8 cellular contexts compared by ENCODE assay signal in genomic region chr4:143337600-143338287, GRCh38. TPM values are rescaled to one million over a fixed set of nuclear protein-coding genes. Genes with fewer than 3 reads are reported as not detected.
DNase-seq lines count a peak whose midpoint lies in the region; ATAC-seq and TF ChIP-seq lines count a peak whose summit lies in the region.

No MANE protein-coding gene starts in this region.

- no peak for TF ChIP-seq CTCF in KMS-11 (conservative IDR thresholded peaks at IDR 0.05; ENCODE audit: low read depth, low read length)
- no peak for TF ChIP-seq CTCF in psoas muscle (IDR thresholded peaks at IDR 0.05)

- DNase-seq in EH (ENCODE audit: low read depth) (peak; percentile 70), anterior cingulate cortex (lab: John Stamatoyannopoulos, UW) (peak; percentile 7 to 77 (median 56)), hippocampal formation (lab: John Stamatoyannopoulos, UW) (peak; percentile 51 to 62), psoas muscle (peak; percentile 50 to 59), OCI-M2 (lab: John Stamatoyannopoulos, UW; ENCODE audit: unreplicated experiment) (no peak)

- intact Hi-C loops in psoas muscle (cut with DNase I), result loop anchor here (5.0 to 10.0 kb wide), 6 partner anchors 45 to 147 kb away; no protein-coding TSS in a partner anchor

- H3K79me2 ChIP-seq in KMS-11 (ENCODE audit: insufficient read depth, low read depth), result peaks cover 30% of the 10 kb centered on the region; the same call in 1 of the 2 replicates

- 0 to 1% (median 0%) methylated on average over 25 of the region's 25 CpGs for WGBS in psoas muscle, 3 donors

- H3K36me3 ChIP-seq in KMS-11 (ENCODE audit: insufficient read depth) (no peaks in the 10 kb centered on the region), psoas muscle (ENCODE audit: insufficient read depth in 1 of 2, low read depth in 1 of 2) (no peaks in the 10 kb centered on the region)

- H4K20me1 ChIP-seq in KMS-11 (ENCODE audit: insufficient read depth), result no peaks in the 10 kb centered on the region

- H3K4me1 ChIP-seq in KMS-11 (ENCODE audit: low read depth, poor library complexity, severe bottlenecking), result peaks cover 32% of the 10 kb centered on the region
- H3K4me1 ChIP-seq in psoas muscle, result peaks cover 36% of the 10 kb centered on the region

- H3K4me3 ChIP-seq in KMS-11 (IDR thresholded peaks at IDR 0.05; ENCODE audit: insufficient read depth, low read depth, low read length), result no peak overlapping the region
- H3K4me3 ChIP-seq in psoas muscle, result peak overlapping the region; percentile 97

- H3K27me3 ChIP-seq in KMS-11 (ENCODE audit: insufficient read depth, low read depth) (no peaks in the 10 kb centered on the region), psoas muscle (ENCODE audit: insufficient read depth in 3 of 3, low read length in 2 of 3) (no peaks in the 10 kb centered on the region)

- peak overlapping the region; percentile 74 for H2AFZ ChIP-seq in KMS-11 (ENCODE audit: low read depth)

- peak overlapping the region; percentile 40; the same call in 1 of the 2 replicates for H3K27ac ChIP-seq in KMS-11
- H3K27ac ChIP-seq in psoas muscle, result peak overlapping the region; percentile 97

- ATAC-seq in psoas muscle (no peak), HG03432 (IDR thresholded peaks at IDR 0.05; ENCODE audit: unreplicated experiment) (no peak), GM21447 (IDR thresholded peaks at IDR 0.05; ENCODE audit: unreplicated experiment) (no peak)

- H3K9ac ChIP-seq in KMS-11, result peak overlapping the region; percentile 39

- peak overlapping the region; percentile 84 for H3K4me2 ChIP-seq in KMS-11

- no peaks in the 10 kb centered on the region for H3K9me3 ChIP-seq in psoas muscle

RNA-seq across cellular contexts. Expression of gene GAB1, which starts 1.1 kb away (rescaled TPM):
- total RNA-seq in psoas muscle, result 10 to 100 TPM; 10.1 to 20.3 (median 15.2) TPM
- polyA plus RNA-seq in psoas muscle, result 1 to 10 TPM; 1.0 to 9.1 (median 3.2) TPM
